23 cellular contexts compared by ENCODE assay signal in the genomic region with DNA sequence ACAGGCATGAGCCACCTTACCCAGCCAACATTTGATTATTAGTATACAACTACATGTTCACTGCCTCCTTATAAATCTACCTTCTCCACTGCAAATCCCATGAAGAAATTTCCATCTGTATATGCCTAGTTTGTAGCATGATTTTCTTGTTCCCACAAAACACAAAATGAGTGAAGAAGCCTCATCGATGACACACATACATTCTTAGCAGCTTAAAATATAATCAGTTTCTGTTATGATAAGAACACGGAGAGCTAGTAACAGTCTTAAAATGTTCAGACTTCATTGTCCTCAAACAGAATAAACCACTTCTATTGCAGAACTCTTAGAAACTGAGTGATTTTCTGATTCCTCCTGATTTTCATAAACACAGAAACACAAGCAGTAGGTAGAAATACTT.
"Had no signal": no experiment of that assay in that cellular context is flagged by ENCODE, and none has a peak within 500 bp of the region (broad histone marks: within the 10 kb centered on the region; RNA-seq: fewer than 3 reads in every experiment).

No MANE protein-coding gene starts in this region.

- H3K4me1 ChIP-seq: psoas muscle, right lobe of liver, spleen, tibial nerve, upper lobe of right lung, vagina had no signal

- FAIRE-seq: islet of Langerhans had no signal

- ATAC-seq: psoas muscle; right lobe of liver; stimulated activated naive B cell treated with anti-CD40 and anti-IgM and Interleukin-4, amounts not matched to agents 10 μg/mL and 1 μg/mL and 100 μg/mL, for 72 hours; stimulated activated naive CD8-positive, alpha-beta T cell treated with anti-CD3 and anti-CD28 coated beads, Interleukin-15, amount 100 ng/mL, for 72 hours; upper lobe of right lung had no signal

- H3K4me3 Mint-ChIP-seq: naive B cell; nephron; stimulated activated naive B cell treated with anti-CD40 and anti-IgM and Interleukin-4, amounts not matched to agents 10 μg/mL and 1 μg/mL and 100 μg/mL, for 72 hours; stimulated activated naive CD8-positive, alpha-beta T cell treated with anti-CD3 and anti-CD28 coated beads, Interleukin-15, amount 100 ng/mL, for 72 hours had no signal

- H3K27me3 Mint-ChIP-seq: naive B cell; stimulated activated naive B cell treated with anti-CD40 and anti-IgM and Interleukin-4, amounts not matched to agents 10 μg/mL and 1 μg/mL and 100 μg/mL, for 72 hours; stimulated activated naive CD8-positive, alpha-beta T cell treated with anti-CD3 and anti-CD28 coated beads, Interleukin-15, amount 100 ng/mL, for 72 hours had no signal

- H3K4me3 ChIP-seq: psoas muscle, right lobe of liver, spleen, testis, tibial nerve, upper lobe of right lung, vagina had no signal

- H3K36me3 ChIP-seq: right lobe of liver, spleen, tibial nerve, upper lobe of right lung, vagina had no signal

- H3K9me3 Mint-ChIP-seq: naive B cell; nephron; stimulated activated naive B cell treated with anti-CD40 and anti-IgM and Interleukin-4, amounts not matched to agents 10 μg/mL and 1 μg/mL and 100 μg/mL, for 72 hours; stimulated activated naive CD8-positive, alpha-beta T cell treated with anti-CD3 and anti-CD28 coated beads, Interleukin-15, amount 100 ng/mL, for 72 hours had no signal

- DNase-seq: effector CD4-positive, alpha-beta T cell; foreskin melanocyte; head of caudate nucleus; hippocampal formation; kidney glomerular epithelial cell; mesendoderm; naive B cell; occipital lobe; psoas muscle; retina; right lobe of liver; spleen; stimulated activated CD4-positive, alpha-beta T cell treated with anti-CD3 and anti-CD28 coated beads, Interleukin-15, amount 100 ng/mL, for 24 hours; stimulated activated CD4-positive, alpha-beta T cell treated with anti-CD3 and anti-CD28 coated beads, Interleukin-1b, Interleukin-23, amount 100 ng/mL, for 48 hours; stimulated activated CD4-positive, alpha-beta T cell treated with anti-CD3 and anti-CD28 coated beads, Interleukin-4, amount 100 ng/mL, for 24 hours; stimulated activated naive B cell treated with anti-CD40 and anti-IgM and Interleukin-4, amounts not matched to agents 10 μg/mL and 1 μg/mL and 100 μg/mL, for 72 hours; stimulated activated naive CD8-positive, alpha-beta T cell treated with anti-CD3 and anti-CD28 coated beads, Interleukin-15, amount 100 ng/mL, for 72 hours; upper lobe of right lung had no signal

- H3K27ac ChIP-seq: psoas muscle, right lobe of liver, spleen, testis, tibial nerve, upper lobe of right lung, vagina had no signal

- H3K9me3 ChIP-seq: psoas muscle, right lobe of liver, spleen, testis, tibial nerve, upper lobe of right lung, vagina had no signal

- H3K4me1 Mint-ChIP-seq: naive B cell; nephron; stimulated activated naive CD8-positive, alpha-beta T cell treated with anti-CD3 and anti-CD28 coated beads, Interleukin-15, amount 100 ng/mL, for 72 hours had no signal

- H3K27ac Mint-ChIP-seq: naive B cell; nephron; stimulated activated naive B cell treated with anti-CD40 and anti-IgM and Interleukin-4, amounts not matched to agents 10 μg/mL and 1 μg/mL and 100 μg/mL, for 72 hours; stimulated activated naive CD8-positive, alpha-beta T cell treated with anti-CD3 and anti-CD28 coated beads, Interleukin-15, amount 100 ng/mL, for 72 hours had no signal

- H3K27me3 ChIP-seq: right lobe of liver, spleen, testis, tibial nerve, upper lobe of right lung, vagina had no signal

- H3K36me3 Mint-ChIP-seq: naive B cell; stimulated activated naive B cell treated with anti-CD40 and anti-IgM and Interleukin-4, amounts not matched to agents 10 μg/mL and 1 μg/mL and 100 μg/mL, for 72 hours had no signal
